26 cellular contexts compared by ENCODE assay signal in the genomic region with DNA sequence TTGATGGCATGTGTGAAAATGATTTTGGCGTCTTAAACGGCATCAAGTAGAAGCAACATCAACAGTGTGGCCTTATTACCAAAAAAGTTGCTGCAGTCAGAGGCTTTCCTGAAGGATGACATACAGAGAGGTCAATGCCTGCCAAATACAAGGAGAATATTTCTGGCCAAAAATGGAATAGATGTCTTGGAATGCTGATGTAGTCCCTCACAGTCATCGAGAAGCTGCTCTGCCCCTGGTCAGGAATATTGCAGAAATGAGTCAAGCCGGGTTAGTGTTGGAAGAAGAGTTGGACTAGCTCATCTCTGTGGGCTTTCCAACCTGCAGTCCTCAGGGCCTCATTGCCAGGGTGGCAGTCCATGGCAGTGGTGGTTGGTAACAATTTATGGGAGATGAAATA. TPM values are rescaled to one million over a fixed set of nuclear protein-coding genes. Genes with fewer than 3 reads are reported as not detected.
"Had no signal": no experiment of that assay in that cellular context is flagged by ENCODE, and none has a peak within 500 bp of the region (broad histone marks: within the 10 kb centered on the region; RNA-seq: fewer than 3 reads in every experiment).

No MANE protein-coding gene starts in this region.

- H3K36me3 ChIP-seq: breast epithelium, Peyer's patch, SJCRH30 had no signal

- DNase-seq: activated CD4-positive, alpha-beta memory T cell treated with anti-CD3 and anti-CD28 coated beads, Interleukin-2, amount 10 ng/mL, durations not matched to agents 7 days and 5 days; activated CD4-positive, alpha-beta T cell treated with anti-CD3 and anti-CD28 coated beads for 36 hours; activated CD4-positive, alpha-beta T cell treated with anti-CD3 and anti-CD28 coated beads, Interleukin-2, amount 50 U/mL, for 1 hour; activated CD8-positive, alpha-beta memory T cell treated with anti-CD3 and anti-CD28 coated beads, Interleukin-2, amount 50 U/mL, for 4 hours; activated gamma-delta T cell treated with Interleukin-2 at 50 U/mL for 16 hours; activated naive CD4-positive, alpha-beta T cell treated with anti-CD3 and anti-CD28 coated beads, Interleukin-2, amount 10 ng/mL, durations not matched to agents 7 days and 5 days; activated naive CD8-positive, alpha-beta T cell treated with anti-CD3 and anti-CD28 coated beads for 36 hours; activated T-cell treated with anti-CD3 and anti-CD28 coated beads, Interleukin-2, amount 50 U/mL, for 72 hours; caudate nucleus; KG1; NCI-H1092 treated with DMSO at 0.1 percent for 48 hours; NCI-H1417 treated with DMSO at 0.1 percent for 48 hours; NCI-H1694; NCI-H2081; NCI-H510A treated with DMSO at 0.1 percent for 48 hours; NCI-H69; Peyer's patch; Right ventricle myocardium superior; SJCRH30; SK-N-SH; T-helper 1 cell had no signal

- H3K9me3 ChIP-seq: breast epithelium, Peyer's patch, SJCRH30, SK-N-SH had no signal

- H3K9ac ChIP-seq: SK-N-SH had no signal

- H3K27ac ChIP-seq: Peyer's patch, RWPE1, SJCRH30, VCaP had no signal

- H3K27me3 ChIP-seq: breast epithelium, Peyer's patch, SJCRH30 had no signal

- H3K4me2 ChIP-seq: SK-N-SH had no signal

- H3K4me3 ChIP-seq: breast epithelium, Peyer's patch, SJCRH30 had no signal

- H3K4me1 ChIP-seq: breast epithelium, Peyer's patch, SJCRH30 had no signal

- ATAC-seq: activated CD4-positive, alpha-beta T cell treated with anti-CD3 and anti-CD28 coated beads for 36 hours; activated T-cell treated with anti-CD3 and anti-CD28 coated beads, Interleukin-2, amount 50 U/mL, for 72 hours had no signal

RNA-seq across cellular contexts. Expression of gene NOS1AP, which starts 42.1 kb away (rescaled TPM):
- total RNA-seq: activated T-helper 2 cell treated with anti-CD3 and anti-CD28 coated beads, Interferon-gamma antibody, Interleukin-2, Interleukin-4, amounts not matched to agents 10 μg/mL and 5 μg/mL and 100 μg/mL, durations not matched to agents 14 hours and 24 hours and 36 hours; T-helper 2 cell treated with Interferon-gamma antibody and Interleukin-4, amounts not matched to agents 100 ng/mL and 5 ng/mL, for 36 hours had no signal
